ENCODE assay signal across 15 cellular contexts in the genomic region with DNA sequence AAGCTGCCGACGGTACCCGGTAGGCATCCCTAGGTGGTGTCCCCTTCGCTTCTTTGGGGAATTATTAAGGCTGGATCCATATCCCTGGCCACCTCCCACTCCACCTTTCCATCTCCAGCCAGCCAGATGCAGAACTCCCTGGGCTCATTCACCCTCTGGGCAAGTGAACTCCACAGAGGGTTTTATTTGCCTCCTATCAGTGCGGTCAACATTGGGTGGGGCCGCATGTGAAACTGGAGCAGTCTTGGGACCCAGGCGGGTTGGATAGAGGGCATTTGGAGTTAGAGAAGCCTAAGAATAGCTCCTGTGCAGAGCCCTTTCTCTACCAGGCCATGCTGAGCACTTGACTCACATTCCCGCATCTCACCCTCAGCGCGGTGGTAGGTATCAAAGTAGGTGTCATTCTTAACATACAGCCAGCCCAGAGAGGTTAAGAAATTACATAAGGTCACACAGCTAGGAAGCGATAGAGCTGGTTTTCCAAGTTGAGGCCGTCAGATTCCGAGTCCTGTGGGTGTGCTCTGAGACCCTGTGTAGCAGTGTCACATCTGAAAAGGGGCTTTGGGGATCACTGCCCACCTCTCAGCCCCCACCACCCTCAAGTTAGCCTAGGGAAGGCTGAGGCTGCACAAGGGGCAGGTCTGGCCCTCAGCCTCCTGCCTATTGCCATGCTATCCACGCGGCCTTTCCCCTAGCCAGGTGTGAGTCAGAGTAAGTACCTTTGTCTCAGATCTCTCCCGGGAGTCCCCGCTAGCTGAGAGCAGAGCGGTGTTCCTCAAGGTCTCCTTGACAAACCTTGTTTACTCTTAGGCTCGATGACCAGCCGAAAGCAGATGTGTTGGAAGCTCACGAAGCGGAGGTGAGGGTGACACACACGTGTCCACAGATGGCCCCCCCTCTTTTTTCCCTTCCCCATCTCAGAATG. TPM values are rescaled to one million over a fixed set of nuclear protein-coding genes. Genes with fewer than 3 reads are reported as not detected.
DNase-seq lines count a peak whose midpoint lies in the region; ATAC-seq and TF ChIP-seq lines count a peak whose summit lies in the region.
"Had no signal": no experiment of that assay in that cellular context is flagged by ENCODE, and none has a peak within 500 bp of the region (broad histone marks: within the 10 kb centered on the region; RNA-seq: fewer than 3 reads in every experiment).

No MANE protein-coding gene starts in this region.

- no peak for TF ChIP-seq POLR2A in transverse colon (IDR thresholded peaks at IDR 0.05)

- in situ Hi-C loops in transverse colon (cut with MboI; ENCODE audit: low pct_ligation_motif_present in 1 of 4, low pct_unique_long_range_greater_than_20kb in 1 of 4, low sequenced_read_pairs in 3 of 4) = loop anchor here in 3 of 4 donors (5.0 to 25.0 kb wide), 7 partner anchors 48 to 369 kb away; a partner anchor contains a TSS

- ATAC-seq in central memory CD8-positive, alpha-beta T cell (replicated peaks; ENCODE audit: extremely low read depth, poor library complexity, severe bottlenecking) = no peak
- peak; percentile 68 for ATAC-seq in left colon

- no peaks in the 10 kb centered on the region for H3K27me3 ChIP-seq in transverse colon
- H3K27me3 ChIP-seq: BLaER1 had no signal

- H3K36me3 Mint-ChIP-seq in central memory CD8-positive, alpha-beta T cell (ENCODE audit: insufficient read depth) = peaks cover 15% of the 10 kb centered on the region

- 71 to 76% methylated on average over 7 to 23 of the region's 23 CpGs for WGBS in transverse colon (ENCODE audit: low coverage in 1 of 2), 2 donors

- intact Hi-C loops in left colon (cut with DNase I, micrococcal nuclease) = loop anchor here (5.0 to 10.0 kb wide), 3 partner anchors 247 to 369 kb away; no protein-coding TSS in a partner anchor
- intact Hi-C loops in transverse colon (cut with DNase I; ENCODE audit: low total_unique reads) = loop anchor here (2.0 to 10.0 kb wide), 2 partner anchors 47 to 369 kb away; no protein-coding TSS in a partner anchor

- H3K27me3 Mint-ChIP-seq in central memory CD8-positive, alpha-beta T cell = no peaks in the 10 kb centered on the region
- H3K27me3 Mint-ChIP-seq: CD4-positive, alpha-beta T cell had no signal

- H3K4me1 ChIP-seq in transverse colon = peaks cover 0 to 19% (median 11%) of the 10 kb centered on the region in 4 donors
- H3K4me1 ChIP-seq: Caco-2 had no signal

- peak; percentile 10 for DNase-seq in M059J (ENCODE audit: low read depth)
- no peak for DNase-seq in central memory CD8-positive, alpha-beta T cell (ENCODE audit: low spot score in 2 of 2)
- DNase-seq in left colon = peak; percentile 48 to 50
- DNase-seq in transverse colon = peak; percentile 49
- DNase-seq in NCI-H69 (lab: John Stamatoyannopoulos, UW) = no peak
- no peak for DNase-seq in EL
- DNase-seq in stimulated activated CD4-positive, alpha-beta T cell treated with anti-CD3 and anti-CD28 coated beads, Interleukin-2, amount 100 ng/mL, for 24 hours = no peak
- DNase-seq: DMS 273 treated with DMSO at 0.1 percent for 48 hours, DMS79 treated with DMSO at 0.1 percent for 48 hours, KG1 had no signal

- no peak for TF ChIP-seq CTCF in transverse colon (IDR thresholded peaks at IDR 0.05)

- H3K36me3 ChIP-seq in transverse colon = peaks cover 0 to 5% (median 0%) of the 10 kb centered on the region in 4 donors

- no peak overlapping the region for H3K4me3 ChIP-seq in transverse colon
- H3K4me3 ChIP-seq: BLaER1, GM12878, SK-N-MC had no signal

- peak overlapping the region; percentile 70 for H3K27ac Mint-ChIP-seq in central memory CD8-positive, alpha-beta T cell (ENCODE audit: low read depth)
- H3K27ac Mint-ChIP-seq: CD4-positive, alpha-beta T cell had no signal

- no peak overlapping the region for H3K4me3 Mint-ChIP-seq in central memory CD8-positive, alpha-beta T cell
- H3K4me3 Mint-ChIP-seq: CD4-positive, alpha-beta T cell had no signal

- H3K27ac ChIP-seq in transverse colon = no peak overlapping the region
- H3K27ac ChIP-seq: BLaER1, SK-N-MC had no signal

- no peaks in the 10 kb centered on the region for H3K9me3 ChIP-seq in transverse colon
- H3K9me3 ChIP-seq: BLaER1, Caco-2 had no signal

- no peaks in the 10 kb centered on the region for H3K9me3 Mint-ChIP-seq in central memory CD8-positive, alpha-beta T cell
- H3K9me3 Mint-ChIP-seq: CD4-positive, alpha-beta T cell had no signal

- TF ChIP-seq EP300 in transverse colon (IDR thresholded peaks at IDR 0.05; ENCODE audit: low read depth) = no peak

- H3K4me1 Mint-ChIP-seq in central memory CD8-positive, alpha-beta T cell = no peaks in the 10 kb centered on the region

RNA-seq across cellular contexts. Expression of a gene that starts 26.9 kb away (rescaled TPM):
- 96.1 and 113 TPM in 2 replicates for total RNA-seq in M059J (2014; rRNA removed; shearing (Covaris generic))
- total RNA-seq in left colon (100 to 1,000 TPM; 230 to 514 TPM), transverse colon (100 to 1,000 TPM; 245 to 463 (median 368) TPM)

Comparison
In these comparisons a context has a peak if more than half of its experiments do, and no peak if none do; other contexts are left out.
1. DNase-seq: peak in M059J (single experiment), left colon (2 of 2) and transverse colon (single experiment); none in central memory CD8-positive, alpha-beta T cell (0 of 2), NCI-H69 (single experiment), EL (single experiment) and stimulated activated CD4-positive, alpha-beta T cell treated with anti-CD3 and anti-CD28 coated beads, Interleukin-2, amount 100 ng/mL, for 24 hours (0 of 2).